Comparison of ENCODE assay signal across 7 cellular contexts in genomic region chr7:106774768-106775551, GRCh38.
A peak's percentile ranks its signal among the peaks of the same experiment; 100 is the strongest.
DNase-seq lines count a peak whose midpoint lies in the region; ATAC-seq, FAIRE-seq and TF ChIP-seq lines count a peak whose summit lies in the region.

No MANE protein-coding gene starts in this region.

- no peaks in the 10 kb centered on the region for H3K36me3 ChIP-seq in HUES6 (ENCODE audit: control insufficient read depth, insufficient read depth, low read length)
- no peaks in the 10 kb centered on the region for H3K36me3 ChIP-seq in psoas muscle (ENCODE audit: insufficient read depth in 1 of 2, low read depth in 1 of 2)
- no peaks in the 10 kb centered on the region for H3K36me3 ChIP-seq in kidney (ENCODE audit: control insufficient read depth in 1 of 2, insufficient read depth in 2 of 2, low read length in 2 of 2)

- H3K9me3 ChIP-seq in HUES6 (ENCODE audit: control insufficient read depth, insufficient read depth, low read depth, low read length), result no peaks in the 10 kb centered on the region
- no peaks in the 10 kb centered on the region for H3K9me3 ChIP-seq in psoas muscle
- no peaks in the 10 kb centered on the region for H3K9me3 ChIP-seq in kidney (ENCODE audit: control insufficient read depth in 1 of 2, low read length in 2 of 2)

- 74 to 81% (median 76%) methylated on average over 12 of the region's 12 CpGs for WGBS in psoas muscle, 3 donors

- DNase-seq in SW 1271 (lab: John Stamatoyannopoulos, UW), result peak; percentile 95 to 98
- DNase-seq in effector memory CD8-positive, alpha-beta T cell, result no peak
- DNase-seq in stimulated activated CD4-positive, alpha-beta T cell treated with anti-CD3 and anti-CD28 coated beads, TNF-alpha, amount 100 ng/mL, for 4 hours (ENCODE audit: low read depth in 3 of 3), result peak in 2 of 3 experiments; percentile 21 to 26
- DNase-seq in SKM-1 treated with dmso at 0.1 percent for 144 hours (lab: John Stamatoyannopoulos, UW; ENCODE audit: unreplicated experiment), result no peak
- DNase-seq in psoas muscle, result no peak
- DNase-seq in kidney, result no peak

- H3K27ac ChIP-seq in HUES6 (ENCODE audit: low read depth, low read length), result 0 out of 2 replicates have a peak overlapping the region, but pooled peaks have one; percentile 34
- H3K27ac ChIP-seq in psoas muscle, result no peak overlapping the region
- no peak overlapping the region for H3K27ac ChIP-seq in kidney (ENCODE audit: low read depth in 2 of 2, low read length in 2 of 2)

- peaks cover 15% of the 10 kb centered on the region in 2 donors for H3K27me3 Mint-ChIP-seq in effector memory CD8-positive, alpha-beta T cell

- peak; percentile 64 for ATAC-seq in effector memory CD8-positive, alpha-beta T cell (replicated peaks)
- ATAC-seq in psoas muscle, result no peak

- no peaks in the 10 kb centered on the region for H3K9me3 Mint-ChIP-seq in effector memory CD8-positive, alpha-beta T cell

- H3K9ac ChIP-seq in HUES6 (ENCODE audit: low read length) (no peak overlapping the region), kidney (ENCODE audit: low read length in 2 of 2) (no peak overlapping the region)

- TF ChIP-seq CTCF in psoas muscle (IDR thresholded peaks at IDR 0.05), result no peak
- no peak for TF ChIP-seq CTCF in kidney (IDR thresholded peaks at IDR 0.05; ENCODE audit: borderline replicate concordance, extremely low read depth, insufficient read depth)

- peaks cover 10% of the 10 kb centered on the region; the same call in 1 of the 2 replicates for H3K4me1 ChIP-seq in HUES6 (ENCODE audit: control insufficient read depth, insufficient read depth, low read length)
- no peaks in the 10 kb centered on the region for H3K4me1 ChIP-seq in psoas muscle
- H3K4me1 ChIP-seq in kidney (ENCODE audit: control insufficient read depth in 1 of 2, insufficient read depth in 1 of 2, low read depth in 1 of 2, low read length in 2 of 2), result peaks cover 2 to 8% of the 10 kb centered on the region in 2 donors

- peaks cover 3% of the 10 kb centered on the region for H3K36me3 Mint-ChIP-seq in effector memory CD8-positive, alpha-beta T cell (ENCODE audit: insufficient read depth)

- H3K4me3 ChIP-seq in HUES6 (ENCODE audit: low read depth, low read length), result no peak overlapping the region
- no peak overlapping the region for H3K4me3 ChIP-seq in psoas muscle
- H3K4me3 ChIP-seq in kidney (ENCODE audit: low read length in 2 of 2), result no peak overlapping the region

- H3K4me3 Mint-ChIP-seq in effector memory CD8-positive, alpha-beta T cell, result no peak overlapping the region

- H3K27me3 ChIP-seq in HUES6 (ENCODE audit: control insufficient read depth, insufficient read depth, low read length) (no peaks in the 10 kb centered on the region), psoas muscle (ENCODE audit: insufficient read depth in 3 of 3, low read length in 2 of 3) (peaks cover 0 to 5% (median 2%) of the 10 kb centered on the region in 3 donors)

- no peak overlapping the region for H3K27ac Mint-ChIP-seq in effector memory CD8-positive, alpha-beta T cell

- peaks cover 0 to 2% of the 10 kb centered on the region in 2 donors for H3K4me1 Mint-ChIP-seq in effector memory CD8-positive, alpha-beta T cell (ENCODE audit: low read depth in 2 of 2)

- FAIRE-seq in kidney (lab: Jason Lieb, UNC), result no peak

- intact Hi-C loops in psoas muscle (cut with DNase I) (no loop called here), kidney (cut with DNase I) (no loop called here)

Comparison
In these comparisons a context has a peak if more than half of its experiments do, and no peak if none do; other contexts are left out.
1. DNase-seq: peak in SW 1271 (2 of 2) and stimulated activated CD4-positive, alpha-beta T cell treated with anti-CD3 and anti-CD28 coated beads, TNF-alpha, amount 100 ng/mL, for 4 hours (2 of 3); none in effector memory CD8-positive, alpha-beta T cell (0 of 3), SKM-1 treated with dmso at 0.1 percent for 144 hours (single experiment), psoas muscle (0 of 2) and kidney (single experiment).